In the genomic region with DNA sequence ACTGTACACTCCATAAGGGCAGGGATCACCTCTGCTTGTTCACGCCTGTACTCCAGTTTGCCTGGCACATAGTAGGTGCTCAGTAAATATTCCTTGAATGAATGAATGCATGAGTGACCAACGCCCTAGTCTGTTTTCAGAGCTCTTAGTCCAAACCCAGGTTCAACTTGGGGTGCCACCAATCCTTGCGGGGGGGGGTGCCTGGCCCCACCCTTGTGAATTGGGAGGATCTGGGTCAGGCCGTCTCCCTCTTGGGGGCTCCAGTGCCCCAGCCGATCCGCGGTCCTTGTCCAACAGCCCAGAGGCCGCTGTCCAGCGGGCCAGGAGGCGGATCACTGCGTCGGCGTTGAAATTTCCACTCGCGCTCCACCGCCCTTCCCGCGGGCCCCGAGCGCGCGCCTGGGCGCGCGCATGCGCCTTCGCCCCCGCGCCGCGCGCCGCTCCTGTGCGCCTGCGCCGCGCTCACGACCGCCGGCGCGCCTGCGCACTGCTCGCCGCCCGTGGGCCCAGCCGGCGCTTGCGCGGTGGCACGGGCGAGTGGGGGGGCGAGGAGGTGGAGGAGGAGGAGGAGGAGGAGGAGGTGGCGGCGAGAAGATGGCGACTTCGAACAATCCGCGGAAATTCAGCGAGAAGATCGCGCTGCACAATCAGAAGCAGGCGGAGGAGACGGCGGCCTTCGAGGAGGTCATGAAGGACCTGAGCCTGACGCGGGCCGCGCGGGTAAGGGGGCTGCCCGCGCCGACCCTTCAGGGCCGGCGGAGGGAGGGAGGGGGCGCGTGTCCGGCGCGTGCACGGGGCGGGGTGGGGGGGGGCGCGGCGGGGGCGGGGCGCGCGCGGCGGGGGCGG, we compare ENCODE assay signal across 1 cellular context.
TF ChIP-seq lines count a peak whose summit lies in the region.

A gene with protein sequence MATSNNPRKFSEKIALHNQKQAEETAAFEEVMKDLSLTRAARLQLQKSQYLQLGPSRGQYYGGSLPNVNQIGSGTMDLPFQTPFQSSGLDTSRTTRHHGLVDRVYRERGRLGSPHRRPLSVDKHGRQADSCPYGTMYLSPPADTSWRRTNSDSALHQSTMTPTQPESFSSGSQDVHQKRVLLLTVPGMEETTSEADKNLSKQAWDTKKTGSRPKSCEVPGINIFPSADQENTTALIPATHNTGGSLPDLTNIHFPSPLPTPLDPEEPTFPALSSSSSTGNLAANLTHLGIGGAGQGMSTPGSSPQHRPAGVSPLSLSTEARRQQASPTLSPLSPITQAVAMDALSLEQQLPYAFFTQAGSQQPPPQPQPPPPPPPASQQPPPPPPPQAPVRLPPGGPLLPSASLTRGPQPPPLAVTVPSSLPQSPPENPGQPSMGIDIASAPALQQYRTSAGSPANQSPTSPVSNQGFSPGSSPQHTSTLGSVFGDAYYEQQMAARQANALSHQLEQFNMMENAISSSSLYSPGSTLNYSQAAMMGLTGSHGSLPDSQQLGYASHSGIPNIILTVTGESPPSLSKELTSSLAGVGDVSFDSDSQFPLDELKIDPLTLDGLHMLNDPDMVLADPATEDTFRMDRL (plus strand): TSS at position 572 of the 846 bp plus-strand sequence. CDS start 23 bp downstream, at position 595.

TF ChIP-seq in HEK293, 187 proteins besides CTCF, POLR2A, EP300 and RAD21 (continued from another document):
- peak; percentile 89 for TF ChIP-seq PRDM10 (tag by site-specific recombination; IDR thresholded peaks at IDR 0.05)
- no peak for TF ChIP-seq ZNF558 (tag by site-specific recombination; IDR thresholded peaks at IDR 0.05)
- TF ChIP-seq ZNF433 (tag by site-specific recombination; IDR thresholded peaks at IDR 0.05; ENCODE audit: low read depth), result no peak
- TF ChIP-seq, protein P1, sequence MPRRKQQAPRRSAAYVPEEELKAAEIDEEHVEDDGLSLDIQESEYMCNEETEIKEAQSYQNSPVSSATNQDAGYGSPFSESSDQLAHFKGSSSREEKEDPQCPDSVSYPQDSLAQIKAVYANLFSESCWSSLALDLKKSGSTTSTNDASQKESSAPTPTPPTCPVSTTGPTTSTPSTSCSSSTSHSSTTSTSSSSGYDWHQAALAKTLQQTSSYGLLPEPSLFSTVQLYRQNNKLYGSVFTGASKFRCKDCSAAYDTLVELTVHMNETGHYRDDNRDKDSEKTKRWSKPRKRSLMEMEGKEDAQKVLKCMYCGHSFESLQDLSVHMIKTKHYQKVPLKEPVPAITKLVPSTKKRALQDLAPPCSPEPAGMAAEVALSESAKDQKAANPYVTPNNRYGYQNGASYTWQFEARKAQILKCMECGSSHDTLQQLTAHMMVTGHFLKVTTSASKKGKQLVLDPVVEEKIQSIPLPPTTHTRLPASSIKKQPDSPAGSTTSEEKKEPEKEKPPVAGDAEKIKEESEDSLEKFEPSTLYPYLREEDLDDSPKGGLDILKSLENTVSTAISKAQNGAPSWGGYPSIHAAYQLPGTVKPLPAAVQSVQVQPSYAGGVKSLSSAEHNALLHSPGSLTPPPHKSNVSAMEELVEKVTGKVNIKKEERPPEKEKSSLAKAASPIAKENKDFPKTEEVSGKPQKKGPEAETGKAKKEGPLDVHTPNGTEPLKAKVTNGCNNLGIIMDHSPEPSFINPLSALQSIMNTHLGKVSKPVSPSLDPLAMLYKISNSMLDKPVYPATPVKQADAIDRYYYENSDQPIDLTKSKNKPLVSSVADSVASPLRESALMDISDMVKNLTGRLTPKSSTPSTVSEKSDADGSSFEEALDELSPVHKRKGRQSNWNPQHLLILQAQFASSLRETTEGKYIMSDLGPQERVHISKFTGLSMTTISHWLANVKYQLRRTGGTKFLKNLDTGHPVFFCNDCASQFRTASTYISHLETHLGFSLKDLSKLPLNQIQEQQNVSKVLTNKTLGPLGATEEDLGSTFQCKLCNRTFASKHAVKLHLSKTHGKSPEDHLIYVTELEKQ (tag by site-specific recombination; IDR thresholded peaks at IDR 0.05; ENCODE audit: borderline replicate concordance), result no peak; the same call in 1 of the 2 replicates
- TF ChIP-seq PBX3 (CRISPR knock-in tag; IDR thresholded peaks at IDR 0.05), result no peak
- TF ChIP-seq, protein P2, sequence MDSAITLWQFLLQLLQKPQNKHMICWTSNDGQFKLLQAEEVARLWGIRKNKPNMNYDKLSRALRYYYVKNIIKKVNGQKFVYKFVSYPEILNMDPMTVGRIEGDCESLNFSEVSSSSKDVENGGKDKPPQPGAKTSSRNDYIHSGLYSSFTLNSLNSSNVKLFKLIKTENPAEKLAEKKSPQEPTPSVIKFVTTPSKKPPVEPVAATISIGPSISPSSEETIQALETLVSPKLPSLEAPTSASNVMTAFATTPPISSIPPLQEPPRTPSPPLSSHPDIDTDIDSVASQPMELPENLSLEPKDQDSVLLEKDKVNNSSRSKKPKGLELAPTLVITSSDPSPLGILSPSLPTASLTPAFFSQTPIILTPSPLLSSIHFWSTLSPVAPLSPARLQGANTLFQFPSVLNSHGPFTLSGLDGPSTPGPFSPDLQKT (IDR thresholded peaks at IDR 0.05; ENCODE audit: borderline replicate concordance, low read depth, low read length), result no peak
- TF ChIP-seq ZNF658 (tag by site-specific recombination; IDR thresholded peaks at IDR 0.05), result no peak
- no peak for TF ChIP-seq TRIM28 (IDR thresholded peaks at IDR 0.05; ENCODE audit: borderline replicate concordance, low read length)
- TF ChIP-seq ZNF529 (tag by site-specific recombination; IDR thresholded peaks at IDR 0.05; ENCODE audit: insufficient replicate concordance), result no peak
- no peak for TF ChIP-seq ZNF133 (tag by site-specific recombination; IDR thresholded peaks at IDR 0.05)
- peak; percentile 79; the same call in 1 of the 2 replicates for TF ChIP-seq KLF8 (tag by site-specific recombination; IDR thresholded peaks at IDR 0.05)
- TF ChIP-seq ZNF335 (tag by site-specific recombination; conservative IDR thresholded peaks at IDR 0.05), result peak; percentile 93
- peak; percentile 58; the same call in 1 of the 2 replicates for TF ChIP-seq WT1 (tag by site-specific recombination; IDR thresholded peaks at IDR 0.05)
- no peak for TF ChIP-seq ZNF768 (tag by site-specific recombination; IDR thresholded peaks at IDR 0.05)
- TF ChIP-seq ZXDB (tag by site-specific recombination; IDR thresholded peaks at IDR 0.05), result no peak; the same call in 1 of the 2 replicates
- no peak for TF ChIP-seq ZNF157 (tag by site-specific recombination; IDR thresholded peaks at IDR 0.05)
- TF ChIP-seq ZNF423 (tag by site-specific recombination; IDR thresholded peaks at IDR 0.05), result no peak
- TF ChIP-seq ZNF394 (tag by site-specific recombination; IDR thresholded peaks at IDR 0.05; ENCODE audit: borderline replicate concordance), result no peak
- no peak for TF ChIP-seq ZNF600 (tag by site-specific recombination; IDR thresholded peaks at IDR 0.05)
- TF ChIP-seq, protein P3, sequence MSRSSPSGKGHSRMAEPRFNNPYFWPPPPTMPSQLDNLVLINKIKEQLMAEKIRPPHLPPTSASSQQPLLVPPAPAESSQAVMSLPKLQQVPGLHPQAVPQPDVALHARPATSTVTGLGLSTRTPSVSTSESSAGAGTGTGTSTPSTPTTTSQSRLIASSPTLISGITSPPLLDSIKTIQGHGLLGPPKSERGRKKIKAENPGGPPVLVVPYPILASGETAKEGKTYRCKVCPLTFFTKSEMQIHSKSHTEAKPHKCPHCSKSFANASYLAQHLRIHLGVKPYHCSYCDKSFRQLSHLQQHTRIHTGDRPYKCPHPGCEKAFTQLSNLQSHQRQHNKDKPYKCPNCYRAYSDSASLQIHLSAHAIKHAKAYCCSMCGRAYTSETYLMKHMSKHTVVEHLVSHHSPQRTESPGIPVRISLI (tag by site-specific recombination; IDR thresholded peaks at IDR 0.05), result no peak
- no peak for TF ChIP-seq ZNF416 (tag by site-specific recombination; IDR thresholded peaks at IDR 0.05)
- TF ChIP-seq ZNF112 (tag by site-specific recombination; IDR thresholded peaks at IDR 0.05), result no peak
- TF ChIP-seq ZNF426 (tag by site-specific recombination; IDR thresholded peaks at IDR 0.05), result no peak
- TF ChIP-seq GLI4 (tag by site-specific recombination; IDR thresholded peaks at IDR 0.05), result 0 out of 2 replicates have a peak, but pooled peaks have one; percentile 23
